Comparison of ENCODE assay signal across 3 cellular contexts in the genomic region with DNA sequence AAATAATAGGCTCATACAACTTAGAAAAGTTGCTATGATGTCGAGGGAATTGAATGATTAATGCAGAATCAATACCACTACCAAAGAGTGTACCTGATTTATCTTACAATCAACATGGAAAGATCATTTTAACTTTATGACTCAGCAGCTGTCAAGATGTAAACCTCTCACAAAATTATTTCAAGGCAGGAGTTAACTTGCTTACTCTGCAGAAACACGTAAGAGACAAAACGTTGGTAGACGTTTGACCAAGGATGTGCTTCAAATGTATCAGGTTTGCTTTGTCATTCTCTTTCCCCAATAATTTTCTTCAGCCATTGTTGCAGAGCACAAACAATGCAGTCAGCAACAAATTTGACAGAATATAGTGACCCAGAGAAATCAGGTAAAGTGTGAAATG.
TF ChIP-seq lines count a peak whose summit lies in the region.

No MANE protein-coding gene starts in this region.

TF ChIP-seq in HepG2, 621 proteins besides CTCF, POLR2A, EP300 and RAD21:
- TF ChIP-seq MBD4 (IDR thresholded peaks at IDR 0.05; ENCODE audit: borderline replicate concordance, low read length) (no peak), MAFF (IDR thresholded peaks at IDR 0.05; ENCODE audit: low read depth, low read length) (0 out of 2 replicates have a peak, but pooled peaks have one; percentile 39), HNRNPUL1 (IDR thresholded peaks at IDR 0.05; ENCODE audit: low read depth, low read length) (no peak), MAFK (conservative IDR thresholded peaks at IDR 0.05 in 1 of 2, IDR thresholded peaks at IDR 0.05 in 1 of 2; ENCODE audit: low read length in 2 of 2) (peak; percentile 63 to 67; a peak in 3 of 4 replicates)

TF ChIP-seq in A549, 52 proteins besides CTCF, POLR2A, EP300 and RAD21:
- TF ChIP-seq MAFK (IDR thresholded peaks at IDR 0.05; ENCODE audit: partially characterized antibody) (peak; percentile 53), RARB (CRISPR knock-in tag; IDR thresholded peaks at IDR 0.05) (no peak), HEYL (CRISPR knock-in tag; IDR thresholded peaks at IDR 0.05) (no peak), HOXB13 (CRISPR knock-in tag; IDR thresholded peaks at IDR 0.05; ENCODE audit: low read depth) (no peak)
- TF ChIP-seq, protein P1, sequence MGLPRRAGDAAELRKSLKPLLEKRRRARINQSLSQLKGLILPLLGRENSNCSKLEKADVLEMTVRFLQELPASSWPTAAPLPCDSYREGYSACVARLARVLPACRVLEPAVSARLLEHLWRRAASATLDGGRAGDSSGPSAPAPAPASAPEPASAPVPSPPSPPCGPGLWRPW (IDR thresholded peaks at IDR 0.05) = no peak

TF ChIP-seq in K562, 482 proteins besides CTCF, POLR2A, EP300 and RAD21:
- TF ChIP-seq ZNF316 (IDR thresholded peaks at IDR 0.05) (0 out of 2 replicates have a peak, but pooled peaks have one; percentile 2), MED1 (CRISPR knock-in tag; IDR thresholded peaks at IDR 0.05; ENCODE audit: borderline replicate concordance) (no peak)
TF ChIP-seq in K562: peak in this region for 1.
